Comparison of ENCODE assay signal across 29 cellular contexts in genomic region chr14:76232782-76233181, GRCh38.
"Had no signal": no experiment of that assay in that cellular context is flagged by ENCODE, and none has a peak within 500 bp of the region (broad histone marks: within the 10 kb centered on the region; RNA-seq: fewer than 3 reads in every experiment).

No MANE protein-coding gene starts in this region.

- H3K27ac Mint-ChIP-seq: stimulated activated effector memory CD8-positive, alpha-beta T cell treated with anti-CD3 and anti-CD28 coated beads, Interleukin-12 subunit alpha, Interleukin-12 subunit beta, amount 100 ng/mL, for 72 hours; stimulated activated memory B cell treated with anti-CD40 and anti-IgM and Interleukin-4, amounts not matched to agents 10 μg/mL and 1 μg/mL and 100 μg/mL, for 72 hours; stimulated activated naive B cell treated with anti-CD40 and anti-IgM and Interleukin-4, amounts not matched to agents 10 μg/mL and 1 μg/mL and 100 μg/mL, for 72 hours; stimulated activated naive CD8-positive, alpha-beta T cell treated with anti-CD3 and anti-CD28 coated beads, Interleukin-15, amount 100 ng/mL, for 72 hours; stimulated activated naive CD8-positive, alpha-beta T cell treated with anti-CD3 and anti-CD28 coated beads, Interleukin-15, Interleukin-2, amounts not matched to agents 100 ng/mL and 50 ng/mL, for 24 hours; type B pancreatic cell had no signal

- H3K4me1 Mint-ChIP-seq: stimulated activated effector memory CD8-positive, alpha-beta T cell treated with anti-CD3 and anti-CD28 coated beads, Interleukin-12 subunit alpha, Interleukin-12 subunit beta, amount 100 ng/mL, for 72 hours; stimulated activated naive CD8-positive, alpha-beta T cell treated with anti-CD3 and anti-CD28 coated beads, Interleukin-15, amount 100 ng/mL, for 72 hours had no signal

- H3K27ac ChIP-seq: stomach, suprapubic skin, testis, thoracic aorta, thyroid gland, tibial artery, tibial nerve, transverse colon, upper lobe of left lung, upper lobe of right lung, uterus, vagina had no signal

- H3K27me3 ChIP-seq: stomach, suprapubic skin, testis, thyroid gland, tibial artery, tibial nerve, transverse colon, upper lobe of left lung, upper lobe of right lung, uterus, vagina had no signal

- H3K9me3 ChIP-seq: suprapubic skin, testis, thoracic aorta, thyroid gland, tibial artery, tibial nerve, transverse colon, upper lobe of left lung, upper lobe of right lung, uterus had no signal

- H3K4me1 ChIP-seq: stomach, suprapubic skin, testis, thyroid gland, tibial artery, tibial nerve, transverse colon, upper lobe of left lung, upper lobe of right lung, uterus, vagina had no signal

- H3K27me3 Mint-ChIP-seq: stimulated activated memory B cell treated with anti-CD40 and anti-IgM and Interleukin-4, amounts not matched to agents 10 μg/mL and 1 μg/mL and 100 μg/mL, for 72 hours; stimulated activated naive B cell treated with anti-CD40 and anti-IgM and Interleukin-4, amounts not matched to agents 10 μg/mL and 1 μg/mL and 100 μg/mL, for 72 hours; stimulated activated naive CD8-positive, alpha-beta T cell treated with anti-CD3 and anti-CD28 coated beads, Interleukin-15, amount 100 ng/mL, for 72 hours; stimulated activated naive CD8-positive, alpha-beta T cell treated with anti-CD3 and anti-CD28 coated beads, Interleukin-15, Interleukin-2, amounts not matched to agents 100 ng/mL and 50 ng/mL, for 24 hours; type B pancreatic cell had no signal

- DNase-seq: stimulated activated CD4-positive, alpha-beta T cell treated with anti-CD3 and anti-CD28 coated beads, Interleukin-2, amount 100 ng/mL, for 48 hours; stimulated activated CD4-positive, alpha-beta T cell treated with anti-CD3 and anti-CD28 coated beads, Interleukin-4, amount 100 ng/mL, for 1 hour; stimulated activated CD4-positive, alpha-beta T cell treated with anti-CD3 and anti-CD28 coated beads, Interleukin-4, amount 100 ng/mL, for 24 hours; stimulated activated CD4-positive, alpha-beta T cell treated with anti-CD3 and anti-CD28 coated beads, Interleukin-4, amount 100 ng/mL, for 4 hours; stimulated activated CD8-positive, alpha-beta memory T cell treated with anti-CD3 and anti-CD28 coated beads, Interleukin-4, amount 100 ng/mL, for 48 hours; stimulated activated naive B cell treated with anti-CD40 and anti-IgM and Interleukin-4, amounts not matched to agents 10 μg/mL and 1 μg/mL and 100 μg/mL, for 72 hours; stimulated activated naive CD4-positive, alpha-beta T cell; stimulated activated naive CD4-positive, alpha-beta T cell treated with Interleukin-2 at 50 U/mL for 16 hours; stimulated activated naive CD8-positive, alpha-beta T cell treated with anti-CD3 and anti-CD28 coated beads, Interleukin-15, amount 100 ng/mL, for 72 hours; stimulated activated naive CD8-positive, alpha-beta T cell treated with anti-CD3 and anti-CD28 coated beads, Interleukin-15, Interleukin-2, amounts not matched to agents 100 U/mL and 50 U/mL, for 24 hours; stomach; substantia nigra; testis; thyroid gland; tibial artery; transverse colon; trophoblast cell; upper lobe of left lung; upper lobe of right lung; uterus had no signal

- FAIRE-seq: urothelium cell line had no signal

- H3K36me3 Mint-ChIP-seq: stimulated activated effector memory CD8-positive, alpha-beta T cell treated with anti-CD3 and anti-CD28 coated beads, Interleukin-12 subunit alpha, Interleukin-12 subunit beta, amount 100 ng/mL, for 72 hours; type B pancreatic cell had no signal

- H3K36me3 ChIP-seq: suprapubic skin, thoracic aorta, thyroid gland, transverse colon, upper lobe of left lung, upper lobe of right lung, uterus, vagina had no signal

- H3K4me3 Mint-ChIP-seq: stimulated activated effector memory CD8-positive, alpha-beta T cell treated with anti-CD3 and anti-CD28 coated beads, Interleukin-12 subunit alpha, Interleukin-12 subunit beta, amount 100 ng/mL, for 72 hours; stimulated activated memory B cell treated with anti-CD40 and anti-IgM and Interleukin-4, amounts not matched to agents 10 μg/mL and 1 μg/mL and 100 μg/mL, for 72 hours; stimulated activated naive B cell treated with anti-CD40 and anti-IgM and Interleukin-4, amounts not matched to agents 10 μg/mL and 1 μg/mL and 100 μg/mL, for 72 hours; stimulated activated naive CD8-positive, alpha-beta T cell treated with anti-CD3 and anti-CD28 coated beads, Interleukin-15, amount 100 ng/mL, for 72 hours; stimulated activated naive CD8-positive, alpha-beta T cell treated with anti-CD3 and anti-CD28 coated beads, Interleukin-15, Interleukin-2, amounts not matched to agents 100 ng/mL and 50 ng/mL, for 24 hours; type B pancreatic cell had no signal

- H3K4me3 ChIP-seq: stomach, suprapubic skin, testis, thoracic aorta, thyroid gland, tibial artery, tibial nerve, transverse colon, upper lobe of left lung, upper lobe of right lung, uterus, vagina had no signal

- H3K9me3 Mint-ChIP-seq: stimulated activated effector memory CD8-positive, alpha-beta T cell treated with anti-CD3 and anti-CD28 coated beads, Interleukin-12 subunit alpha, Interleukin-12 subunit beta, amount 100 ng/mL, for 72 hours; stimulated activated memory B cell treated with anti-CD40 and anti-IgM and Interleukin-4, amounts not matched to agents 10 μg/mL and 1 μg/mL and 100 μg/mL, for 72 hours; stimulated activated naive B cell treated with anti-CD40 and anti-IgM and Interleukin-4, amounts not matched to agents 10 μg/mL and 1 μg/mL and 100 μg/mL, for 72 hours; type B pancreatic cell had no signal

- ATAC-seq: stimulated activated effector memory CD8-positive, alpha-beta T cell treated with anti-CD3 and anti-CD28 coated beads, Interleukin-12 subunit alpha, Interleukin-12 subunit beta, amount 100 ng/mL, for 72 hours; stimulated activated memory B cell treated with anti-CD40 and anti-IgM and Interleukin-4, amounts not matched to agents 10 μg/mL and 1 μg/mL and 100 μg/mL, for 72 hours; stimulated activated naive B cell treated with anti-CD40 and anti-IgM and Interleukin-4, amounts not matched to agents 10 μg/mL and 1 μg/mL and 100 μg/mL, for 72 hours; stimulated activated naive CD8-positive, alpha-beta T cell treated with anti-CD3 and anti-CD28 coated beads, Interleukin-15, amount 100 ng/mL, for 72 hours; stimulated activated naive CD8-positive, alpha-beta T cell treated with anti-CD3 and anti-CD28 coated beads, Interleukin-15, Interleukin-2, amounts not matched to agents 100 U/mL and 50 U/mL, for 24 hours; upper lobe of right lung had no signal
